Comparison of ENCODE assay signal across 1 cellular context in the genomic region with DNA sequence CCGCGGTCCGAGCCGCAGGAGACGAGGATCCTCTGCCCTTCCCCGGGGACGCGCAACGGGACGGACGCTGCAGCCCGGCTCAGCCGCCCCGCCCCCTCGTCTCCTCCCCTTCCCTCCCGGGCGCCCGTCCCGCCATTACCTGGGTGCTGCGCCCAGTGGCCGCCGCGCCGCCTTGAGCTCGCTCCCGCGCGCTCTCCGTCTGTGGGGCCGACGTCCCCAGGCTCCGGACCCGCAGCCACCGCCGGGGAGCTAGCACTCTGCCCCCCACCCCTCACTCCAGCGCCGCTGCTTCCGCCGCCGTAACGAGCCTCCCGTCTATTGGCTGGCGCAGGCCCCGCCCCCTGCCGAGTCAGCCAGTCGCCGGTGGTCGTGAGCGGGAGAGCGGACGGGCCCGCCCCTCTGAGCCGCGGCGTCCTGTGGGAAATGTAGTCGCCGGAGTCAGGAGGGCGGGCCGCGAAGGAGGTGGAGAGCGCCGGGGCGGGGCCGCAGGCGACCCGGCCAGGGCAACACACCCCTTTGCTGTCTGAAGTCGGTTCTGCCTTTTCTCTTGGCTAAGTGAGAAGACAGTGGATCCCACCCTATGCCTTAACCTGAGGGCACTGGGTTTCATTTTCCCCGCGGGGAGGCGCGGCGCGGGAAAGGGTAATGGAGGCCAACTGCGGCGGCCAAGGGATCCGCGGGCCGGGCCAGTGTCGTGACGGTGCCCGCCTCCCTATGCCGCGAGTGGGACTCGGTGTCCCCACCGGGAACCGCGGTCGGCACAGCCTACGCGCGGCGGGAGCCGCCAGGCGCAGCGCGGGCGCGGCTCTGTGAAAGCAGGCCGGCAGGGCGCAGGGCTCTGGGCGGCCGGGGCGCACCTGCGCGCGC.
TF ChIP-seq lines count a peak whose summit lies in the region.

A gene (minus strand): TSS at position 259 of the 867 bp plus-strand sequence. CDS start 1,767 bp downstream, outside the sequence.

TF ChIP-seq in HepG2, 621 proteins besides CTCF, POLR2A, EP300 and RAD21 (continued from another document):
- TF ChIP-seq, protein P1, sequence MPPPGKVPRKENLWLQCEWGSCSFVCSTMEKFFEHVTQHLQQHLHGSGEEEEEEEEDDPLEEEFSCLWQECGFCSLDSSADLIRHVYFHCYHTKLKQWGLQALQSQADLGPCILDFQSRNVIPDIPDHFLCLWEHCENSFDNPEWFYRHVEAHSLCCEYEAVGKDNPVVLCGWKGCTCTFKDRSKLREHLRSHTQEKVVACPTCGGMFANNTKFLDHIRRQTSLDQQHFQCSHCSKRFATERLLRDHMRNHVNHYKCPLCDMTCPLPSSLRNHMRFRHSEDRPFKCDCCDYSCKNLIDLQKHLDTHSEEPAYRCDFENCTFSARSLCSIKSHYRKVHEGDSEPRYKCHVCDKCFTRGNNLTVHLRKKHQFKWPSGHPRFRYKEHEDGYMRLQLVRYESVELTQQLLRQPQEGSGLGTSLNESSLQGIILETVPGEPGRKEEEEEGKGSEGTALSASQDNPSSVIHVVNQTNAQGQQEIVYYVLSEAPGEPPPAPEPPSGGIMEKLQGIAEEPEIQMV (CRISPR knock-in tag; IDR thresholded peaks at IDR 0.05; ENCODE audit: low read depth) = 0 out of 2 replicates have a peak, but pooled peaks have one; percentile 58
- no peak for TF ChIP-seq JARID2 (CRISPR knock-in tag; IDR thresholded peaks at IDR 0.05; ENCODE audit: insufficient replicate concordance)
- TF ChIP-seq, protein P2, sequence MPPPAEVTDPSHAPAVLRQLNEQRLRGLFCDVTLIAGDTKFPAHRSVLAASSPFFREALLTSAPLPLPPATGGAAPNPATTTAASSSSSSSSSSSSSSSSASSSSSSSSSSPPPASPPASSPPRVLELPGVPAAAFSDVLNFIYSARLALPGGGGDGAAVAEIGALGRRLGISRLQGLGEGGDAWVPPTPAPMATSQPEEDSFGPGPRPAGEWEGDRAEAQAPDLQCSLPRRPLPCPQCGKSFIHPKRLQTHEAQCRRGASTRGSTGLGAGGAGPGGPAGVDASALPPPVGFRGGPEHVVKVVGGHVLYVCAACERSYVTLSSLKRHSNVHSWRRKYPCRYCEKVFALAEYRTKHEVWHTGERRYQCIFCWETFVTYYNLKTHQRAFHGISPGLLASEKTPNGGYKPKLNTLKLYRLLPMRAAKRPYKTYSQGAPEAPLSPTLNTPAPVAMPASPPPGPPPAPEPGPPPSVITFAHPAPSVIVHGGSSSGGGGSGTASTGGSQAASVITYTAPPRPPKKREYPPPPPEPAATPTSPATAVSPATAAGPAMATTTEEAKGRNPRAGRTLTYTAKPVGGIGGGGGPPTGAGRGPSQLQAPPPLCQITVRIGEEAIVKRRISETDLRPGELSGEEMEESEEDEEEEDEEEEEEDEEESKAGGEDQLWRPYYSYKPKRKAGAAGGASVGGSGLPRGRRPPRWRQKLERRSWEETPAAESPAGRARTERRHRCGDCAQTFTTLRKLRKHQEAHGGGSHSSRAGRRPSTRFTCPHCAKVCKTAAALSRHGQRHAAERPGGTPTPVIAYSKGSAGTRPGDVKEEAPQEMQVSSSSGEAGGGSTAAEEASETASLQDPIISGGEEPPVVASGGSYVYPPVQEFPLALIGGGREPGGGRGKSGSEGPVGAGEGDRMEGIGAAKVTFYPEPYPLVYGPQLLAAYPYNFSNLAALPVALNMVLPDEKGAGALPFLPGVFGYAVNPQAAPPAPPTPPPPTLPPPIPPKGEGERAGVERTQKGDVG (CRISPR knock-in tag; IDR thresholded peaks at IDR 0.05; ENCODE audit: borderline replicate concordance) = peak; percentile 25
- TF ChIP-seq, protein P3, sequence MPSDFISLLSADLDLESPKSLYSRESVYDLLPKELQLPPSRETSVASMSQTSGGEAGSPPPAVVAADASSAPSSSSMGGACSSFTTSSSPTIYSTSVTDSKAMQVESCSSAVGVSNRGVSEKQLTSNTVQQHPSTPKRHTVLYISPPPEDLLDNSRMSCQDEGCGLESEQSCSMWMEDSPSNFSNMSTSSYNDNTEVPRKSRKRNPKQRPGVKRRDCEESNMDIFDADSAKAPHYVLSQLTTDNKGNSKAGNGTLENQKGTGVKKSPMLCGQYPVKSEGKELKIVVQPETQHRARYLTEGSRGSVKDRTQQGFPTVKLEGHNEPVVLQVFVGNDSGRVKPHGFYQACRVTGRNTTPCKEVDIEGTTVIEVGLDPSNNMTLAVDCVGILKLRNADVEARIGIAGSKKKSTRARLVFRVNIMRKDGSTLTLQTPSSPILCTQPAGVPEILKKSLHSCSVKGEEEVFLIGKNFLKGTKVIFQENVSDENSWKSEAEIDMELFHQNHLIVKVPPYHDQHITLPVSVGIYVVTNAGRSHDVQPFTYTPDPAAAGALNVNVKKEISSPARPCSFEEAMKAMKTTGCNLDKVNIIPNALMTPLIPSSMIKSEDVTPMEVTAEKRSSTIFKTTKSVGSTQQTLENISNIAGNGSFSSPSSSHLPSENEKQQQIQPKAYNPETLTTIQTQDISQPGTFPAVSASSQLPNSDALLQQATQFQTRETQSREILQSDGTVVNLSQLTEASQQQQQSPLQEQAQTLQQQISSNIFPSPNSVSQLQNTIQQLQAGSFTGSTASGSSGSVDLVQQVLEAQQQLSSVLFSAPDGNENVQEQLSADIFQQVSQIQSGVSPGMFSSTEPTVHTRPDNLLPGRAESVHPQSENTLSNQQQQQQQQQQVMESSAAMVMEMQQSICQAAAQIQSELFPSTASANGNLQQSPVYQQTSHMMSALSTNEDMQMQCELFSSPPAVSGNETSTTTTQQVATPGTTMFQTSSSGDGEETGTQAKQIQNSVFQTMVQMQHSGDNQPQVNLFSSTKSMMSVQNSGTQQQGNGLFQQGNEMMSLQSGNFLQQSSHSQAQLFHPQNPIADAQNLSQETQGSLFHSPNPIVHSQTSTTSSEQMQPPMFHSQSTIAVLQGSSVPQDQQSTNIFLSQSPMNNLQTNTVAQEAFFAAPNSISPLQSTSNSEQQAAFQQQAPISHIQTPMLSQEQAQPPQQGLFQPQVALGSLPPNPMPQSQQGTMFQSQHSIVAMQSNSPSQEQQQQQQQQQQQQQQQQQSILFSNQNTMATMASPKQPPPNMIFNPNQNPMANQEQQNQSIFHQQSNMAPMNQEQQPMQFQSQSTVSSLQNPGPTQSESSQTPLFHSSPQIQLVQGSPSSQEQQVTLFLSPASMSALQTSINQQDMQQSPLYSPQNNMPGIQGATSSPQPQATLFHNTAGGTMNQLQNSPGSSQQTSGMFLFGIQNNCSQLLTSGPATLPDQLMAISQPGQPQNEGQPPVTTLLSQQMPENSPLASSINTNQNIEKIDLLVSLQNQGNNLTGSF (CRISPR knock-in tag; IDR thresholded peaks at IDR 0.05) = peak; percentile 62; the same call in 1 of the 2 replicates
- TF ChIP-seq ZNF766 (CRISPR knock-in tag; IDR thresholded peaks at IDR 0.05; ENCODE audit: borderline replicate concordance) = no peak
- 0 out of 2 replicates have a peak, but pooled peaks have one; percentile 67 for TF ChIP-seq ZNF83 (CRISPR knock-in tag; IDR thresholded peaks at IDR 0.05; ENCODE audit: borderline replicate concordance)
- TF ChIP-seq, protein P4, sequence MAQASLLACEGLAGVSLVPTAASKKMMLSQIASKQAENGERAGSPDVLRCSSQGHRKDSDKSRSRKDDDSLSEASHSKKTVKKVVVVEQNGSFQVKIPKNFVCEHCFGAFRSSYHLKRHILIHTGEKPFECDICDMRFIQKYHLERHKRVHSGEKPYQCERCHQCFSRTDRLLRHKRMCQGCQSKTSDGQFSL (CRISPR knock-in tag; IDR thresholded peaks at IDR 0.05) = no peak
- TF ChIP-seq NBN (conservative IDR thresholded peaks at IDR 0.05) = no peak
- peak; percentile 52 for TF ChIP-seq ZNF350 (CRISPR knock-in tag; IDR thresholded peaks at IDR 0.05; ENCODE audit: borderline replicate concordance, low read depth)
- TF ChIP-seq NFIC (IDR thresholded peaks at IDR 0.05; ENCODE audit: low read length) = no peak
- TF ChIP-seq RXRB (CRISPR knock-in tag; IDR thresholded peaks at IDR 0.05; ENCODE audit: borderline replicate concordance) = no peak
- TF ChIP-seq, protein P5, sequence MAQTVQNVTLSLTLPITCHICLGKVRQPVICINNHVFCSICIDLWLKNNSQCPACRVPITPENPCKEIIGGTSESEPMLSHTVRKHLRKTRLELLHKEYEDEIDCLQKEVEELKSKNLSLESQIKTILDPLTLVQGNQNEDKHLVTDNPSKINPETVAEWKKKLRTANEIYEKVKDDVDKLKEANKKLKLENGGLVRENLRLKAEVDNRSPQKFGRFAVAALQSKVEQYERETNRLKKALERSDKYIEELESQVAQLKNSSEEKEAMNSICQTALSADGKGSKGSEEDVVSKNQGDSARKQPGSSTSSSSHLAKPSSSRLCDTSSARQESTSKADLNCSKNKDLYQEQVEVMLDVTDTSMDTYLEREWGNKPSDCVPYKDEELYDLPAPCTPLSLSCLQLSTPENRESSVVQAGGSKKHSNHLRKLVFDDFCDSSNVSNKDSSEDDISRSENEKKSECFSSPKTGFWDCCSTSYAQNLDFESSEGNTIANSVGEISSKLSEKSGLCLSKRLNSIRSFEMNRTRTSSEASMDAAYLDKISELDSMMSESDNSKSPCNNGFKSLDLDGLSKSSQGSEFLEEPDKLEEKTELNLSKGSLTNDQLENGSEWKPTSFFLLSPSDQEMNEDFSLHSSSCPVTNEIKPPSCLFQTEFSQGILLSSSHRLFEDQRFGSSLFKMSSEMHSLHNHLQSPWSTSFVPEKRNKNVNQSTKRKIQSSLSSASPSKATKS (CRISPR knock-in tag; IDR thresholded peaks at IDR 0.05) = no peak
- no peak for TF ChIP-seq NPAS2 (CRISPR knock-in tag; IDR thresholded peaks at IDR 0.05; ENCODE audit: borderline replicate concordance)
- TF ChIP-seq ZNF121 (CRISPR knock-in tag; IDR thresholded peaks at IDR 0.05) = 0 out of 2 replicates have a peak, but pooled peaks have one; percentile 26
TF ChIP-seq in HepG2: peak in this region for 251.
